8 cellular contexts compared by ENCODE assay signal in the genomic region with DNA sequence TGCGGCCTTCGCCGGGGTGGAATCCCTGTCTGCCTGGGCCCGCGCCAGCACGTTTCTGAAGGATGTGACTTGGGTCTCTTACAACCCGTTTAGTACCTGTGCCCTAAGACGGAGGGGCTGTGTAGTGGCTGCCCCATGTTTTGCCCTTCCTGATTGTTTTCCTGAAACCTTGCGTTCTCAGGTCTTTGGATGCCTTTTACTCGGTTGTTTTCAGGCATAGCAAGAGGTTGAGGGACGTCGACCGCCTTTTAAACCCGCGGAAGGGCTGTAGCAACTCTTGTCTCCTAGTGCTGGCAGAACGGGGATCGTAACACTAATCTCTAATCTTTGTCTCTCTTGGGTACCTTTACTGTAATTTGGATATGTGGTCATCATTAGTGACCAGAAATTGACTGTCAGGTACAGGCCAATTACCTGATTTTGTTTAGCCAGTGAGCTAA. TPM values are rescaled to one million over a fixed set of nuclear protein-coding genes. Genes with fewer than 3 reads are reported as not detected.
A peak's percentile ranks its signal among the peaks of the same experiment; 100 is the strongest.
DNase-seq lines count a peak whose midpoint lies in the region; ATAC-seq lines count a peak whose summit lies in the region.

No MANE protein-coding gene starts in this region.

- H3K4me3 ChIP-seq in iPS-11a (ENCODE audit: low read depth, low read length) (peak overlapping the region; percentile 69), stomach smooth muscle (ENCODE audit: low read length in 2 of 2) (peak overlapping the region; percentile 77 to 88)

- H3K9me3 Mint-ChIP-seq in activated CD8-positive, alpha-beta memory T cell treated with anti-CD3 and anti-CD28 coated beads, Interleukin-2, amount 10 ng/mL, durations not matched to agents 7 days and 5 days (ENCODE audit: low read depth), result peaks cover 14% of the 10 kb centered on the region
- peaks cover 6% of the 10 kb centered on the region for H3K9me3 Mint-ChIP-seq in activated T-cell treated with anti-CD3 and anti-CD28 coated beads, Interleukin-2, amount 50 U/mL, for 4 hours

- peak overlapping the region; percentile 82 for H3K4me3 Mint-ChIP-seq in activated CD8-positive, alpha-beta memory T cell treated with anti-CD3 and anti-CD28 coated beads, Interleukin-2, amount 10 ng/mL, durations not matched to agents 7 days and 5 days
- H3K4me3 Mint-ChIP-seq in activated T-cell treated with anti-CD3 and anti-CD28 coated beads, Interleukin-2, amount 50 U/mL, for 4 hours, result peak overlapping the region; percentile 92

- DNase-seq in activated CD8-positive, alpha-beta memory T cell treated with anti-CD3 and anti-CD28 coated beads, Interleukin-2, amount 10 ng/mL, durations not matched to agents 7 days and 5 days, result no peak
- DNase-seq in activated CD8-positive, alpha-beta memory T cell treated with anti-CD3 and anti-CD28 coated beads, Interleukin-2, amount 50 U/mL, for 48 hours, result no peak
- DNase-seq in activated T-cell treated with anti-CD3 and anti-CD28 coated beads, Interleukin-2, amount 50 U/mL, for 4 hours, result no peak
- DNase-seq in midbrain (lab: John Stamatoyannopoulos, UW), result no peak
- no peak for DNase-seq in mucosa of gallbladder (ENCODE audit: low spot score)
- no peak for DNase-seq in NCI-H1048 (lab: John Stamatoyannopoulos, UW)

- no peak for ATAC-seq in activated CD8-positive, alpha-beta memory T cell treated with anti-CD3 and anti-CD28 coated beads, Interleukin-2, amount 10 ng/mL, durations not matched to agents 7 days and 5 days
- no peak for ATAC-seq in activated T-cell treated with anti-CD3 and anti-CD28 coated beads, Interleukin-2, amount 50 U/mL, for 4 hours

- peak overlapping the region; percentile 92 for H3K27ac Mint-ChIP-seq in activated CD8-positive, alpha-beta memory T cell treated with anti-CD3 and anti-CD28 coated beads, Interleukin-2, amount 10 ng/mL, durations not matched to agents 7 days and 5 days

- H3K9ac ChIP-seq in stomach smooth muscle (ENCODE audit: low read length in 2 of 2), result peak overlapping the region; percentile 83 to 91

- no peaks in the 10 kb centered on the region for H3K9me3 ChIP-seq in stomach smooth muscle (ENCODE audit: control insufficient read depth in 2 of 2, low read length in 2 of 2)

- no peaks in the 10 kb centered on the region for H3K27me3 ChIP-seq in stomach smooth muscle (ENCODE audit: control insufficient read depth in 1 of 2, insufficient read depth in 2 of 2, low read length in 2 of 2)

- peaks cover 21% of the 10 kb centered on the region for H3K4me1 Mint-ChIP-seq in activated CD8-positive, alpha-beta memory T cell treated with anti-CD3 and anti-CD28 coated beads, Interleukin-2, amount 10 ng/mL, durations not matched to agents 7 days and 5 days
- peaks cover 20% of the 10 kb centered on the region for H3K4me1 Mint-ChIP-seq in activated T-cell treated with anti-CD3 and anti-CD28 coated beads, Interleukin-2, amount 50 U/mL, for 4 hours (ENCODE audit: low read depth)

- H3K27ac ChIP-seq in stomach smooth muscle (ENCODE audit: low read length), result peak overlapping the region; percentile 89

- H3K36me3 Mint-ChIP-seq in activated CD8-positive, alpha-beta memory T cell treated with anti-CD3 and anti-CD28 coated beads, Interleukin-2, amount 10 ng/mL, durations not matched to agents 7 days and 5 days, result peaks cover 18% of the 10 kb centered on the region
- peaks cover 2% of the 10 kb centered on the region for H3K36me3 Mint-ChIP-seq in activated T-cell treated with anti-CD3 and anti-CD28 coated beads, Interleukin-2, amount 50 U/mL, for 4 hours (ENCODE audit: insufficient read depth)

- CTCF ChIA-PET in activated CD8-positive, alpha-beta memory T cell treated with anti-CD3 and anti-CD28 coated beads, Interleukin-2, amount 10 ng/mL, durations not matched to agents 7 days and 5 days (lab: Charles Lee), result no interaction called here

- H3K4me1 ChIP-seq in stomach smooth muscle (ENCODE audit: control insufficient read depth, insufficient read depth, low read length), result peaks cover 9% of the 10 kb centered on the region

- H3K27me3 Mint-ChIP-seq in activated CD8-positive, alpha-beta memory T cell treated with anti-CD3 and anti-CD28 coated beads, Interleukin-2, amount 10 ng/mL, durations not matched to agents 7 days and 5 days, result no peaks in the 10 kb centered on the region
- H3K27me3 Mint-ChIP-seq in activated T-cell treated with anti-CD3 and anti-CD28 coated beads, Interleukin-2, amount 50 U/mL, for 4 hours (ENCODE audit: low read depth), result no peaks in the 10 kb centered on the region

- H3K36me3 ChIP-seq in stomach smooth muscle (ENCODE audit: control insufficient read depth in 2 of 2, insufficient read depth in 2 of 2, low read length in 2 of 2), result no peaks in the 10 kb centered on the region

RNA-seq across cellular contexts. Expression of a gene that starts 0.7 kb away (rescaled TPM):
- 1 to 10 TPM; 4.7 to 5.9 TPM for total RNA-seq in activated CD8-positive, alpha-beta memory T cell treated with anti-CD3 and anti-CD28 coated beads, Interleukin-2, amount 10 ng/mL, durations not matched to agents 7 days and 5 days
- 1 to 10 TPM; 6.7 to 7.8 (median 7.5) TPM for total RNA-seq in activated T-cell treated with anti-CD3 and anti-CD28 coated beads, Interleukin-2, amount 50 U/mL, for 4 hours
- total RNA-seq in mucosa of gallbladder, result 2.8 TPM

RNA-seq across cellular contexts. Expression of a gene that starts 39.2 kb away (rescaled TPM):
- total RNA-seq in activated CD8-positive, alpha-beta memory T cell treated with anti-CD3 and anti-CD28 coated beads, Interleukin-2, amount 10 ng/mL, durations not matched to agents 7 days and 5 days, result 1 to 10 TPM; 2.1 to 2.3 TPM
- under 1 TPM; 0.61 to 0.71 (median 0.66) TPM for total RNA-seq in activated T-cell treated with anti-CD3 and anti-CD28 coated beads, Interleukin-2, amount 50 U/mL, for 4 hours
- 20.8 TPM for total RNA-seq in mucosa of gallbladder
